ENCODE assay signal across 36 cellular contexts in genomic region chr10:68211635-68212034, GRCh38. TPM values are rescaled to one million over a fixed set of nuclear protein-coding genes. Genes with fewer than 3 reads are reported as not detected.
"Had no signal": no experiment of that assay in that cellular context is flagged by ENCODE, and none has a peak within 500 bp of the region (broad histone marks: within the 10 kb centered on the region; RNA-seq: fewer than 3 reads in every experiment).

No MANE protein-coding gene starts in this region.

- H3K36me3 Mint-ChIP-seq: activated CD4-positive, alpha-beta memory T cell treated with anti-CD3 and anti-CD28 coated beads for 36 hours; activated CD8-positive, alpha-beta memory T cell treated with anti-CD3 and anti-CD28 coated beads, Interleukin-2, amount 10 ng/mL, durations not matched to agents 7 days and 5 days; activated naive CD8-positive, alpha-beta T cell had no signal

- H3K4me1 ChIP-seq: gastroesophageal sphincter, heart right ventricle had no signal

- H3K27ac Mint-ChIP-seq: activated CD4-positive, alpha-beta memory T cell treated with anti-CD3 and anti-CD28 coated beads for 36 hours; activated CD4-positive, alpha-beta T cell treated with anti-CD3 and anti-CD28 coated beads for 36 hours; activated CD4-positive, alpha-beta T cell treated with anti-CD3 and anti-CD28 coated beads, Interleukin-2, amount 10 ng/mL, durations not matched to agents 24 days and 14 days; activated CD8-positive, alpha-beta memory T cell treated with anti-CD3 and anti-CD28 coated beads, Interleukin-2, amount 10 ng/mL, durations not matched to agents 7 days and 5 days; activated CD8-positive, alpha-beta T cell treated with anti-CD3 and anti-CD28 coated beads, Interleukin-2, amount 10 ng/mL, durations not matched to agents 7 days and 5 days; activated naive CD8-positive, alpha-beta T cell; activated T-helper 1 cell treated with anti-CD3 and anti-CD28 coated beads, Interleukin-12 subunit alpha, Interleukin-12 subunit beta, Interleukin-2, Interleukin-4 antibody, amounts not matched to agents 30 ng/mL and 10 ng/mL and 1 ng/mL, durations not matched to agents 14 hours and 24 hours and 36 hours; activated T-helper 2 cell treated with anti-CD3 and anti-CD28 coated beads, Interferon-gamma antibody, Interleukin-2, Interleukin-4, amounts not matched to agents 10 μg/mL and 5 μg/mL and 100 μg/mL, durations not matched to agents 14 hours and 24 hours and 36 hours; dendritic cell treated with granulocyte-macrophage colony-stimulating factor and Interleukin-4, amounts not matched to agents 40 ng/mL and 50 ng/mL, for 4 days; endodermal cell had no signal

- H3K4me1 Mint-ChIP-seq: activated CD4-positive, alpha-beta T cell treated with anti-CD3 and anti-CD28 coated beads for 36 hours; activated CD4-positive, alpha-beta T cell treated with anti-CD3 and anti-CD28 coated beads, Interleukin-2, amount 10 ng/mL, durations not matched to agents 24 days and 14 days; activated CD8-positive, alpha-beta memory T cell treated with anti-CD3 and anti-CD28 coated beads, Interleukin-2, amount 10 ng/mL, durations not matched to agents 7 days and 5 days; central memory CD8-positive, alpha-beta T cell had no signal

- H3K9me3 ChIP-seq: gastroesophageal sphincter, heart right ventricle had no signal

- H3K4me3 Mint-ChIP-seq: activated CD4-positive, alpha-beta memory T cell treated with anti-CD3 and anti-CD28 coated beads for 36 hours; activated CD4-positive, alpha-beta T cell treated with anti-CD3 and anti-CD28 coated beads for 36 hours; activated CD4-positive, alpha-beta T cell treated with anti-CD3 and anti-CD28 coated beads, Interleukin-2, amount 10 ng/mL, durations not matched to agents 24 days and 14 days; activated CD8-positive, alpha-beta memory T cell treated with anti-CD3 and anti-CD28 coated beads, Interleukin-2, amount 10 ng/mL, durations not matched to agents 7 days and 5 days; activated CD8-positive, alpha-beta T cell treated with anti-CD3 and anti-CD28 coated beads, Interleukin-2, amount 10 ng/mL, durations not matched to agents 7 days and 5 days; activated naive CD8-positive, alpha-beta T cell; activated T-helper 1 cell treated with anti-CD3 and anti-CD28 coated beads, Interleukin-12 subunit alpha, Interleukin-12 subunit beta, Interleukin-2, Interleukin-4 antibody, amounts not matched to agents 30 ng/mL and 10 ng/mL and 1 ng/mL, durations not matched to agents 14 hours and 24 hours and 36 hours; central memory CD8-positive, alpha-beta T cell; dendritic cell treated with granulocyte-macrophage colony-stimulating factor and Interleukin-4, amounts not matched to agents 40 ng/mL and 50 ng/mL, for 4 days; endodermal cell had no signal

- H3K9me3 Mint-ChIP-seq: activated CD4-positive, alpha-beta memory T cell treated with anti-CD3 and anti-CD28 coated beads for 36 hours; activated CD4-positive, alpha-beta T cell treated with anti-CD3 and anti-CD28 coated beads, Interleukin-2, amount 10 ng/mL, durations not matched to agents 24 days and 14 days; activated T-helper 1 cell treated with anti-CD3 and anti-CD28 coated beads, Interleukin-12 subunit alpha, Interleukin-12 subunit beta, Interleukin-2, Interleukin-4 antibody, amounts not matched to agents 30 ng/mL and 10 ng/mL and 1 ng/mL, durations not matched to agents 14 hours and 24 hours and 36 hours; activated T-helper 2 cell treated with anti-CD3 and anti-CD28 coated beads, Interferon-gamma antibody, Interleukin-2, Interleukin-4, amounts not matched to agents 10 μg/mL and 5 μg/mL and 100 μg/mL, durations not matched to agents 14 hours and 24 hours and 36 hours; central memory CD8-positive, alpha-beta T cell; dendritic cell treated with granulocyte-macrophage colony-stimulating factor and Interleukin-4, amounts not matched to agents 40 ng/mL and 50 ng/mL, for 4 days; endodermal cell had no signal

- H2AFZ ChIP-seq: hepatocyte had no signal

- H3K79me2 ChIP-seq: hepatocyte had no signal

- H3K27me3 ChIP-seq: brain microvascular endothelial cell, dorsolateral prefrontal cortex, gastroesophageal sphincter, heart right ventricle had no signal

- H3K4me3 ChIP-seq: coronary artery, dorsolateral prefrontal cortex, gastroesophageal sphincter, heart right ventricle, hepatocyte had no signal

- H3K4me2 ChIP-seq: hepatocyte had no signal

- DNase-seq: activated CD4-positive, alpha-beta memory T cell treated with anti-CD3 and anti-CD28 coated beads for 36 hours; activated CD4-positive, alpha-beta T cell treated with anti-CD3 and anti-CD28 coated beads for 36 hours; activated CD4-positive, alpha-beta T cell treated with anti-CD3 and anti-CD28 coated beads, Interleukin-2, amount 10 ng/mL, durations not matched to agents 24 days and 14 days; activated CD4-positive, CD25-positive, alpha-beta regulatory T cell; activated CD4-positive, CD25-positive, alpha-beta regulatory T cell treated with anti-CD3 and anti-CD28 coated beads, Interleukin-2, amount 50 U/mL, for 72 hours; activated CD8-positive, alpha-beta memory T cell treated with anti-CD3 and anti-CD28 coated beads, Interleukin-2, amount 10 ng/mL, durations not matched to agents 7 days and 5 days; activated CD8-positive, alpha-beta memory T cell treated with anti-CD3 and anti-CD28 coated beads, Interleukin-2, amount 50 U/mL, for 4 hours; activated CD8-positive, alpha-beta T cell treated with anti-CD3 and anti-CD28 coated beads, Interleukin-2, amount 10 ng/mL, durations not matched to agents 7 days and 5 days; activated gamma-delta T cell treated with Interleukin-2 at 50 U/mL for 16 hours; activated naive CD4-positive, alpha-beta T cell treated with anti-CD3 and anti-CD28 coated beads, Interleukin-2, amount 50 U/mL, for 16 hours; activated naive CD4-positive, alpha-beta T cell treated with Interleukin-2 at 50 U/mL for 16 hours; activated T-cell treated with anti-CD3 and anti-CD28 coated beads, Interleukin-2, amount 50 U/mL, for 1 hour; activated T-cell treated with anti-CD3 and anti-CD28 coated beads, Interleukin-2, amount 50 U/mL, for 48 hours; amniotic stem cell; brain microvascular endothelial cell; dorsolateral prefrontal cortex; effector memory CD4-positive, alpha-beta T cell; endodermal cell; foreskin melanocyte; heart right ventricle; T-helper 2 cell had no signal

- H3K36me3 ChIP-seq: brain microvascular endothelial cell, gastroesophageal sphincter had no signal

- H3K27ac ChIP-seq: brain microvascular endothelial cell, coronary artery, dorsolateral prefrontal cortex, gastroesophageal sphincter, heart right ventricle, hepatocyte had no signal

- H3K27me3 Mint-ChIP-seq: activated CD4-positive, alpha-beta memory T cell treated with anti-CD3 and anti-CD28 coated beads for 36 hours; activated CD4-positive, alpha-beta T cell treated with anti-CD3 and anti-CD28 coated beads for 36 hours; dendritic cell treated with granulocyte-macrophage colony-stimulating factor and Interleukin-4, amounts not matched to agents 40 ng/mL and 50 ng/mL, for 4 days had no signal

RNA-seq across cellular contexts. Expression of gene ATOH7, which starts 20.3 kb away (rescaled TPM):
- total RNA-seq: activated CD4-positive, alpha-beta memory T cell treated with anti-CD3 and anti-CD28 coated beads for 36 hours; activated CD4-positive, alpha-beta T cell treated with anti-CD3 and anti-CD28 coated beads for 36 hours; activated CD4-positive, alpha-beta T cell treated with anti-CD3 and anti-CD28 coated beads, Interleukin-2, amount 10 ng/mL, durations not matched to agents 24 days and 14 days; activated CD8-positive, alpha-beta memory T cell treated with anti-CD3 and anti-CD28 coated beads for 36 hours; activated CD8-positive, alpha-beta memory T cell treated with anti-CD3 and anti-CD28 coated beads, Interleukin-2, amount 10 ng/mL, durations not matched to agents 7 days and 5 days; activated CD8-positive, alpha-beta T cell treated with anti-CD3 and anti-CD28 coated beads, Interleukin-2, amount 10 ng/mL, durations not matched to agents 7 days and 5 days; activated T-helper 1 cell treated with anti-CD3 and anti-CD28 coated beads, Interleukin-12 subunit alpha, Interleukin-12 subunit beta, Interleukin-2, Interleukin-4 antibody, amounts not matched to agents 30 ng/mL and 10 ng/mL and 1 ng/mL, durations not matched to agents 14 hours and 24 hours and 36 hours; activated T-helper 2 cell treated with anti-CD3 and anti-CD28 coated beads, Interferon-gamma antibody, Interleukin-2, Interleukin-4, amounts not matched to agents 10 μg/mL and 5 μg/mL and 100 μg/mL, durations not matched to agents 14 hours and 24 hours and 36 hours; astrocyte; bronchial epithelial cell; cardiac septum; epithelial cell of proximal tubule; esophagus mucosa; glomerular endothelial cell; heart right ventricle had no signal
- polyA plus RNA-seq: hepatocyte had no signal
